In genomic region chr7:34096135-34096775, GRCh38 we compare ENCODE assay signal across 10 cellular contexts.
DNase-seq lines count a peak whose midpoint lies in the region; ATAC-seq and TF ChIP-seq lines count a peak whose summit lies in the region.
"Had no signal": no experiment of that assay in that cellular context is flagged by ENCODE, and none has a peak within 500 bp of the region (broad histone marks: within the 10 kb centered on the region; RNA-seq: fewer than 3 reads in every experiment).

No MANE protein-coding gene starts in this region.

- peak; percentile 96 for ATAC-seq in Right ventricle myocardium superior (ENCODE audit: poor library complexity)
- no peak for ATAC-seq in HG02798 (IDR thresholded peaks at IDR 0.05; ENCODE audit: poor library complexity, unreplicated experiment)
- ATAC-seq in HG02588 (IDR thresholded peaks at IDR 0.05; ENCODE audit: unreplicated experiment): no peak
- ATAC-seq: K562 had no signal

- intact Hi-C loops in Right ventricle myocardium superior (cut with DNase I): no loop called here

- peak; percentile 93 for DNase-seq in GM03348 (ENCODE audit: low spot score)
- peak; percentile 83 for DNase-seq in Right ventricle myocardium superior
- DNase-seq in skeletal muscle cell (ENCODE audit: low read depth): peak; percentile 91
- no peak for DNase-seq in activated naive CD4-positive, alpha-beta T cell treated with anti-CD3 and anti-CD28 coated beads, Interleukin-2, amount 50 U/mL, for 16 hours
- DNase-seq in stimulated activated CD4-positive, alpha-beta T cell treated with anti-CD3 and anti-CD28 coated beads, Interleukin-4, amount 100 ng/mL, for 4 hours: no peak
- DNase-seq: RPMI8226 had no signal

- no peak for TF ChIP-seq CTCF in WI38 (IDR thresholded peaks at IDR 0.05; ENCODE audit: low read depth, low read length)

- H3K4me3 ChIP-seq in WI38 (ENCODE audit: low read depth, low read length) (peak overlapping the region; percentile 25; the same call in 1 of the 2 replicates), skeletal muscle cell (ENCODE audit: low read depth, low read length) (no peak overlapping the region)
- H3K4me3 ChIP-seq: K562 had no signal

Comparison
In these comparisons a context has a peak if more than half of its experiments do, and no peak if none do; other contexts are left out.
1. DNase-seq: peak in GM03348 (single experiment), Right ventricle myocardium superior (single experiment) and skeletal muscle cell (single experiment); none in activated naive CD4-positive, alpha-beta T cell treated with anti-CD3 and anti-CD28 coated beads, Interleukin-2, amount 50 U/mL, for 16 hours (single experiment) and stimulated activated CD4-positive, alpha-beta T cell treated with anti-CD3 and anti-CD28 coated beads, Interleukin-4, amount 100 ng/mL, for 4 hours (0 of 2).